Comparison of ENCODE assay signal across 38 cellular contexts in the genomic region with DNA sequence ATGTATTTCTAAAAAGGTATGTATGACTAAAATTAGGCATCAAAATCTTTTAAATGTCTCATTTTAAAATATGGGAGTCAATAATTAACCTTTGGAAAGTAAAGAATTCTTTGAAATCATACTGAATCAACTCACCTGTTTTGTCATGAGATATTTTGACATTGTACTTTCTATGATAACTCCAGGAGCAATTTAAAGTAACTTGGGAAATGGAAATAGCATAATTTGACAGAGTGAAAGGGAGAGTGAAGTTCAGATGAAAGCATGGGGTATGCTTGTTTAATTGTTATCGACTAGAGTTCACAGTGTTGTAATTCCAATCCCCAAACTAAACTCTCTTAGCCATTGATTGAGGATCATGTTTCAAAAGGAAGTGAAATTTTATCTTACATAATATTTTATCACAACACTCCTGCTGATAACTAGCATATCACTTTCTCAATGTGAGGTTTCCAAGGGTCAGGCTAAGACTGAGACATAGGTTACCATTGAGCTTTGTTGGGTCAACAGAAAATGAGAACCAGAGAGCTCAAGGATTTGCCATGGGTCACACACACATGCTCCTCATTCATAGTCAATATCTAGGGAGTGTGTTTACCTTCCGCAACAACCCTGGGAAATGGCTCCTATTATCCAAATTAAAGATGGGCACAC. TPM values are rescaled to one million over a fixed set of nuclear protein-coding genes. Genes with fewer than 3 reads are reported as not detected.
"Had no signal": no experiment of that assay in that cellular context is flagged by ENCODE, and none has a peak within 500 bp of the region (broad histone marks: within the 10 kb centered on the region; RNA-seq: fewer than 3 reads in every experiment).

No MANE protein-coding gene starts in this region.

- H3K9me3 Mint-ChIP-seq: activated CD8-positive, alpha-beta T cell treated with anti-CD3 and anti-CD28 coated beads for 36 hours; activated T-cell treated with anti-CD3 and anti-CD28 coated beads, Interleukin-2, amount 50 U/mL, for 4 hours; activated T-helper 17 cell treated with anti-CD3 and anti-CD28 coated beads, Interleukin-2, amount 50 U/mL, for 72 hours; endodermal cell; immature natural killer cell; nephron; stimulated activated memory B cell treated with anti-CD40 and anti-IgM and Interleukin-4, amounts not matched to agents 10 μg/mL and 1 μg/mL and 100 μg/mL, for 72 hours; stimulated activated naive CD8-positive, alpha-beta T cell treated with anti-CD3 and anti-CD28 coated beads, Interleukin-15, amount 100 ng/mL, for 72 hours; T-helper 1 cell treated with Interleukin-12 subunit alpha and Interleukin-12 subunit beta and Interleukin-4 antibody, amounts not matched to agents 30 μg/mL and 1 μg/mL, for 36 hours had no signal

- H3K4me1 Mint-ChIP-seq: activated T-helper 17 cell treated with anti-CD3 and anti-CD28 coated beads, Interleukin-2, amount 50 U/mL, for 72 hours; immature natural killer cell; nephron; stimulated activated memory B cell treated with anti-CD40 and anti-IgM and Interleukin-4, amounts not matched to agents 10 μg/mL and 1 μg/mL and 100 μg/mL, for 72 hours; stimulated activated naive CD8-positive, alpha-beta T cell treated with anti-CD3 and anti-CD28 coated beads, Interleukin-15, amount 100 ng/mL, for 72 hours had no signal

- H3K27ac Mint-ChIP-seq: activated CD8-positive, alpha-beta T cell treated with anti-CD3 and anti-CD28 coated beads for 36 hours; activated T-helper 17 cell treated with anti-CD3 and anti-CD28 coated beads, Interleukin-2, amount 50 U/mL, for 72 hours; endodermal cell; immature natural killer cell; nephron; stimulated activated memory B cell treated with anti-CD40 and anti-IgM and Interleukin-4, amounts not matched to agents 10 μg/mL and 1 μg/mL and 100 μg/mL, for 72 hours; stimulated activated naive CD8-positive, alpha-beta T cell treated with anti-CD3 and anti-CD28 coated beads, Interleukin-15, amount 100 ng/mL, for 72 hours; T-helper 1 cell treated with Interleukin-12 subunit alpha and Interleukin-12 subunit beta and Interleukin-4 antibody, amounts not matched to agents 30 μg/mL and 1 μg/mL, for 36 hours had no signal

- DNase-seq: activated CD4-positive, alpha-beta T cell treated with anti-CD3 and anti-CD28 coated beads for 1 hour; activated CD4-positive, alpha-beta T cell treated with anti-CD3 and anti-CD28 coated beads, Interleukin-2, amount 50 U/mL, for 1 hour; activated CD8-positive, alpha-beta T cell treated with anti-CD3 and anti-CD28 coated beads for 36 hours; activated gamma-delta T cell treated with Interleukin-2 at 50 U/mL for 16 hours; activated naive CD4-positive, alpha-beta T cell treated with anti-CD3 and anti-CD28 coated beads, Interleukin-2, amount 50 U/mL, for 16 hours; activated T-cell treated with anti-CD3 and anti-CD28 coated beads, Interleukin-2, amount 50 U/mL, for 4 hours; amniotic stem cell; caudate nucleus; cortex of kidney; endodermal cell; foreskin fibroblast; head of caudate nucleus; hypothalamus; immature natural killer cell; kidney glomerular epithelial cell; left lung; mesendoderm; mucosa of descending colon; stimulated activated CD4-positive, alpha-beta T cell treated with anti-CD3 and anti-CD28 coated beads, Interleukin-1b, Interleukin-23, amount 100 ng/mL, for 48 hours; stimulated activated CD4-positive, alpha-beta T cell treated with anti-CD3 and anti-CD28 coated beads, Interleukin-4, amount 100 ng/mL, for 4 hours; stimulated activated CD8-positive, alpha-beta memory T cell treated with anti-CD3 and anti-CD28 coated beads, Interleukin-4, amount 100 ng/mL, for 48 hours; stimulated activated naive CD8-positive, alpha-beta T cell treated with anti-CD3 and anti-CD28 coated beads, Interleukin-15, amount 100 ng/mL, for 72 hours; substantia nigra; T-helper 9 cell; upper lobe of left lung had no signal

- ATAC-seq: activated CD8-positive, alpha-beta T cell treated with anti-CD3 and anti-CD28 coated beads for 36 hours; activated T-cell treated with anti-CD3 and anti-CD28 coated beads, Interleukin-2, amount 50 U/mL, for 4 hours; activated T-helper 17 cell treated with anti-CD3 and anti-CD28 coated beads, Interleukin-2, amount 50 U/mL, for 72 hours; esophagus mucosa; left lung; mucosa of descending colon; sciatic nerve; stimulated activated memory B cell treated with anti-CD40 and anti-IgM and Interleukin-4, amounts not matched to agents 10 μg/mL and 1 μg/mL and 100 μg/mL, for 72 hours; stimulated activated naive CD8-positive, alpha-beta T cell treated with anti-CD3 and anti-CD28 coated beads, Interleukin-15, amount 100 ng/mL, for 72 hours had no signal

- H3K36me3 Mint-ChIP-seq: immature natural killer cell; stimulated activated memory B cell treated with anti-CD40 and anti-IgM and Interleukin-4, amounts not matched to agents 10 μg/mL and 1 μg/mL and 100 μg/mL, for 72 hours had no signal

- H3K4me3 Mint-ChIP-seq: activated CD8-positive, alpha-beta T cell treated with anti-CD3 and anti-CD28 coated beads for 36 hours; activated T-cell treated with anti-CD3 and anti-CD28 coated beads, Interleukin-2, amount 50 U/mL, for 4 hours; activated T-helper 17 cell treated with anti-CD3 and anti-CD28 coated beads, Interleukin-2, amount 50 U/mL, for 72 hours; endodermal cell; immature natural killer cell; nephron; stimulated activated memory B cell treated with anti-CD40 and anti-IgM and Interleukin-4, amounts not matched to agents 10 μg/mL and 1 μg/mL and 100 μg/mL, for 72 hours; stimulated activated naive CD8-positive, alpha-beta T cell treated with anti-CD3 and anti-CD28 coated beads, Interleukin-15, amount 100 ng/mL, for 72 hours; T-helper 1 cell treated with Interleukin-12 subunit alpha and Interleukin-12 subunit beta and Interleukin-4 antibody, amounts not matched to agents 30 μg/mL and 1 μg/mL, for 36 hours had no signal

- FAIRE-seq: astrocyte had no signal

RNA-seq across cellular contexts. Expression of a gene that starts 2.3 kb away (rescaled TPM):
- total RNA-seq: activated CD8-positive, alpha-beta T cell treated with anti-CD3 and anti-CD28 coated beads for 36 hours; activated T-helper 17 cell treated with anti-CD3 and anti-CD28 coated beads, Interleukin-2, amount 50 U/mL, for 72 hours; chondrocyte; osteoblast; posterior vena cava had no signal

RNA-seq across cellular contexts. Expression of a gene that starts 38.0 kb away (rescaled TPM):
- total RNA-seq: activated CD8-positive, alpha-beta T cell treated with anti-CD3 and anti-CD28 coated beads for 36 hours; activated T-cell treated with anti-CD3 and anti-CD28 coated beads, Interleukin-2, amount 50 U/mL, for 4 hours; activated T-helper 17 cell treated with anti-CD3 and anti-CD28 coated beads, Interleukin-2, amount 50 U/mL, for 72 hours; astrocyte; chondrocyte; esophagus mucosa; osteoblast; posterior vena cava; sciatic nerve; vagina had no signal

RNA-seq across cellular contexts. Expression of a gene that starts 39.3 kb away (rescaled TPM):
- total RNA-seq: activated CD8-positive, alpha-beta T cell treated with anti-CD3 and anti-CD28 coated beads for 36 hours; activated T-cell treated with anti-CD3 and anti-CD28 coated beads, Interleukin-2, amount 50 U/mL, for 4 hours; activated T-helper 17 cell treated with anti-CD3 and anti-CD28 coated beads, Interleukin-2, amount 50 U/mL, for 72 hours; astrocyte; chondrocyte; endodermal cell; esophagus mucosa; left lung; lung; mucosa of descending colon; osteoblast; posterior vena cava; renal cortical epithelial cell; sciatic nerve; upper lobe of left lung; vagina had no signal
